25 cellular contexts compared by ENCODE assay signal in the genomic region with DNA sequence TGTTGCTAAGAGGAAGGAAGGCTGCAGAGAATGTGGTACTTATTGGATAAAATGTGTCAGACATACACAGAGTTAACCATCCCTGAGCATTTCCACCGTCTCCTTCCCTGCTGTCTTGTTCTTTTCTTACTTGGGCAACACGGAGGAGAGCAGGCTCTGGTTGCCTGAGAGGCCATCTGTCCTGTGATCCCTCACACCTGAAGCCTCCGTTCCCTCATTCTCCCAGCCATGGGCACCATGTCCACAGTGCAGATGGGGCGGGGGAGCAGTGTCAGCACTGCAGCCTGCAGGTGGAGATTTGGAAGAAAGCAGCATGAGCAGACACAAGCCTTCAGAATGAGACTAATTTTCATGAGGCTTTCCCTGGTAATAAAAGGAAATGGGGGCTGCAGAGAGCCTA.
A peak's percentile ranks its signal among the peaks of the same experiment; 100 is the strongest.
DNase-seq lines count a peak whose midpoint lies in the region; ATAC-seq lines count a peak whose summit lies in the region.
"Had no signal": no experiment of that assay in that cellular context is flagged by ENCODE, and none has a peak within 500 bp of the region (broad histone marks: within the 10 kb centered on the region; RNA-seq: fewer than 3 reads in every experiment).

No MANE protein-coding gene starts in this region.

- DNase-seq in G401 (ENCODE audit: low spot score) (peak; percentile 85), NCI-H524 treated with DMSO at 0.1 percent for 48 hours (lab: John Stamatoyannopoulos, UW) (peak; percentile 31), occipital lobe (lab: John Stamatoyannopoulos, UW) (peak; percentile 5), middle frontal gyrus (ENCODE audit: extremely low spot score, low spot score) (no peak)
- no peak for DNase-seq in activated effector memory CD4-positive, alpha-beta T cell treated with Interleukin-2 at 50 U/mL for 16 hours
- DNase-seq: AML-193; CD4-positive, alpha-beta T cell; DMS53; GOT3; HFFc6; MM.1S; NCI-H1694; NCI-H2029 treated with DMSO at 0.1 percent for 48 hours; NCI-H446; NCI-H526; NCI-H82; NK-92 treated with Interleukin-12 subunit alpha and Interleukin-12 subunit beta, amount 100 ng/mL, for 24 hours; PC-3; SK-N-SH had no signal

- in situ Hi-C loops in G401 (cut with HindIII; ENCODE audit: low sequenced_read_pairs) = no loop called here

- H3K27ac ChIP-seq in cingulate gyrus (ENCODE audit: low read depth, low read length) = peak overlapping the region; percentile 6
- H3K27ac ChIP-seq: A549; BLaER1 treated with 17β-estradiol and CSF1 and Interleukin-3, amounts not matched to agents 10 nM and 100 nM; KMS-11 had no signal

- ATAC-seq in esophagus mucosa = no peak
- no peak for ATAC-seq in GM18870 (IDR thresholded peaks at IDR 0.05; ENCODE audit: unreplicated experiment)
- ATAC-seq: A549, PC-3 had no signal

Comparison
In these comparisons a context has a peak if more than half of its experiments do, and no peak if none do; other contexts are left out.
1. DNase-seq: peak in G401 (single experiment), NCI-H524 treated with DMSO at 0.1 percent for 48 hours (single experiment) and occipital lobe (single experiment); none in middle frontal gyrus (single experiment) and activated effector memory CD4-positive, alpha-beta T cell treated with Interleukin-2 at 50 U/mL for 16 hours (single experiment).